In genomic region chr16:66695935-66696668, GRCh38 we compare ENCODE assay signal across 8 cellular contexts. TPM values are rescaled to one million over a fixed set of nuclear protein-coding genes. Genes with fewer than 3 reads are reported as not detected.
DNase-seq lines count a peak whose midpoint lies in the region; ATAC-seq and TF ChIP-seq lines count a peak whose summit lies in the region.

No MANE protein-coding gene starts in this region.

- no peak overlapping the region for H3K27ac ChIP-seq in osteoblast (ENCODE audit: low read depth, low read length)

- H3K4me3 ChIP-seq in fibroblast of villous mesenchyme (ENCODE audit: low read depth, low read length) (peak overlapping the region; percentile 65), osteoblast (ENCODE audit: insufficient read depth, low read length) (peak overlapping the region; percentile 77)

- H3K4me2 ChIP-seq in osteoblast (ENCODE audit: insufficient read depth, low read length), result peak overlapping the region; percentile 93

- H2AFZ ChIP-seq in osteoblast (ENCODE audit: low read length), result peak overlapping the region; percentile 65

- H3K79me2 ChIP-seq in osteoblast (ENCODE audit: insufficient read depth, low read length), result peaks cover 9% of the 10 kb centered on the region

- H3K4me1 ChIP-seq in osteoblast (ENCODE audit: insufficient read depth, low read length), result peaks cover 10% of the 10 kb centered on the region

- TF ChIP-seq CTCF in fibroblast of villous mesenchyme (IDR thresholded peaks at IDR 0.05; ENCODE audit: insufficient read depth, low read depth, low read length), result no peak
- no peak for TF ChIP-seq CTCF in osteoblast (IDR thresholded peaks at IDR 0.05; ENCODE audit: extremely low read depth, low read depth, low read length)

- no peaks in the 10 kb centered on the region for H3K27me3 ChIP-seq in osteoblast (ENCODE audit: insufficient read depth, low read length)

- peak; percentile 14 for DNase-seq in DMS153 treated with DMSO at 0.1 percent for 48 hours (lab: John Stamatoyannopoulos, UW; ENCODE audit: unreplicated experiment)
- peak; percentile 39 for DNase-seq in HuH-7 (ENCODE audit: low spot score)
- peak; percentile 19 to 29 for DNase-seq in activated CD4-positive, alpha-beta T cell treated with anti-CD3 and anti-CD28 coated beads, Interleukin-2, amount 50 U/mL, for 48 hours
- no peak for DNase-seq in fibroblast of villous mesenchyme (ENCODE audit: low read depth)
- no peak for DNase-seq in osteoblast (ENCODE audit: insufficient read length, low spot score, missing footprints)
- DNase-seq in AG08395 (ENCODE audit: low spot score), result no peak
- no peak for DNase-seq in MV-4-11 (lab: John Stamatoyannopoulos, UW)

- no peaks in the 10 kb centered on the region for H3K9me3 ChIP-seq in osteoblast (ENCODE audit: low read depth, low read length)

- ATAC-seq in GM21423 (IDR thresholded peaks at IDR 0.05; ENCODE audit: unreplicated experiment), result peak; percentile 37

- no peaks in the 10 kb centered on the region for H3K36me3 ChIP-seq in osteoblast (ENCODE audit: insufficient read depth, low read length)

- H4K20me1 ChIP-seq in osteoblast (ENCODE audit: insufficient read depth, low read length), result no peaks in the 10 kb centered on the region

RNA-seq across cellular contexts. Expression of gene CMTM4, which starts 0.4 kb away (rescaled TPM):
- total RNA-seq in fibroblast of villous mesenchyme, result 20.7 and 22.5 TPM in 2 replicates
- 42.7 and 52.5 TPM in 2 replicates for total RNA-seq in osteoblast

RNA-seq across cellular contexts. Expression of gene DYNC1LI2, which starts 55.3 kb away (rescaled TPM):
- total RNA-seq in fibroblast of villous mesenchyme (146 and 147 TPM in 2 replicates), osteoblast (157 and 183 TPM in 2 replicates)

Comparison
In these comparisons a context has a peak if more than half of its experiments do, and no peak if none do; other contexts are left out.
1. DNase-seq: peak in DMS153 treated with DMSO at 0.1 percent for 48 hours (single experiment), HuH-7 (single experiment) and activated CD4-positive, alpha-beta T cell treated with anti-CD3 and anti-CD28 coated beads, Interleukin-2, amount 50 U/mL, for 48 hours (2 of 2); none in fibroblast of villous mesenchyme (single experiment), osteoblast (single experiment), AG08395 (single experiment) and MV-4-11 (single experiment).